Comparison of ENCODE assay signal across 1 cellular context in genomic region chr5:124650960-124651662, GRCh38.
TF ChIP-seq lines count a peak whose summit lies in the region.

No MANE protein-coding gene starts in this region.

TF ChIP-seq in neural cell, 6 proteins besides CTCF, POLR2A, EP300 and RAD21 (continued from another document):
- TF ChIP-seq REST (IDR thresholded peaks at IDR 0.05; ENCODE audit: borderline replicate concordance) (no peak), POLR2AphosphoS5 (IDR thresholded peaks at IDR 0.05) (no peak)
